Comparison of ENCODE assay signal across 28 cellular contexts in genomic region chr20:45796336-45797070, GRCh38. TPM values are rescaled to one million over a fixed set of nuclear protein-coding genes. Genes with fewer than 3 reads are reported as not detected.
"Had no signal": no experiment of that assay in that cellular context is flagged by ENCODE, and none has a peak within 500 bp of the region (broad histone marks: within the 10 kb centered on the region; RNA-seq: fewer than 3 reads in every experiment).

No MANE protein-coding gene starts in this region.

- H3K9me3 Mint-ChIP-seq: activated naive CD4-positive, alpha-beta T cell treated with anti-CD3 and anti-CD28 coated beads, Interleukin-2, amount 10 ng/mL, durations not matched to agents 7 days and 5 days; activated naive CD8-positive, alpha-beta T cell treated with anti-CD3 and anti-CD28 coated beads, Interleukin-2, amount 10 ng/mL, durations not matched to agents 7 days and 5 days; naive thymus-derived CD8-positive, alpha-beta T cell; neural crest cell; stimulated activated naive CD8-positive, alpha-beta T cell treated with anti-CD3 and anti-CD28 coated beads, Interleukin-15, Interleukin-2, amounts not matched to agents 100 ng/mL and 50 ng/mL, for 24 hours; T-cell had no signal

- H3K27ac Mint-ChIP-seq: activated naive CD4-positive, alpha-beta T cell treated with anti-CD3 and anti-CD28 coated beads, Interleukin-2, amount 10 ng/mL, durations not matched to agents 7 days and 5 days; activated naive CD8-positive, alpha-beta T cell treated with anti-CD3 and anti-CD28 coated beads, Interleukin-2, amount 10 ng/mL, durations not matched to agents 7 days and 5 days; stimulated activated naive CD8-positive, alpha-beta T cell treated with anti-CD3 and anti-CD28 coated beads, Interleukin-15, Interleukin-2, amounts not matched to agents 100 ng/mL and 50 ng/mL, for 24 hours had no signal

- H3K27me3 ChIP-seq: ascending aorta, heart right ventricle, pancreas had no signal

- H3K9me3 ChIP-seq: ascending aorta, heart right ventricle, pancreas, prostate gland, thoracic aorta had no signal

- H3K4me3 ChIP-seq: ascending aorta, heart right ventricle, pancreas, prostate gland, skin epidermis, thoracic aorta had no signal

- ATAC-seq: esophagus mucosa; naive thymus-derived CD8-positive, alpha-beta T cell; pancreas; T-cell had no signal

- DNase-seq: activated CD4-positive, alpha-beta T cell treated with anti-CD3 and anti-CD28 coated beads for 4 hours; activated CD4-positive, alpha-beta T cell treated with anti-CD3 and anti-CD28 coated beads, Interleukin-2, amount 50 U/mL, for 48 hours; activated CD8-positive, alpha-beta memory T cell treated with anti-CD3 and anti-CD28 coated beads for 24 hours; activated gamma-delta T cell; activated naive CD4-positive, alpha-beta T cell treated with anti-CD3 and anti-CD28 coated beads, Interleukin-2, amount 10 ng/mL, durations not matched to agents 7 days and 5 days; activated naive CD8-positive, alpha-beta T cell treated with anti-CD3 and anti-CD28 coated beads, Interleukin-2, amount 10 ng/mL, durations not matched to agents 7 days and 5 days; central memory CD4-positive, alpha-beta T cell; foreskin fibroblast; heart right ventricle; kidney glomerular epithelial cell; mammary epithelial cell; naive thymus-derived CD8-positive, alpha-beta T cell; nucleus accumbens; pancreas; stimulated activated CD4-positive, alpha-beta T cell treated with anti-CD3 and anti-CD28 coated beads, Interleukin-12 subunit alpha, Interleukin-12 subunit beta, amount 100 ng/mL, for 4 hours; stimulated activated CD4-positive, alpha-beta T cell treated with anti-CD3 and anti-CD28 coated beads, Interleukin-4, amount 100 ng/mL, for 1 hour; T-cell; trophoblast cell had no signal

- H3K27me3 Mint-ChIP-seq: activated naive CD8-positive, alpha-beta T cell treated with anti-CD3 and anti-CD28 coated beads, Interleukin-2, amount 10 ng/mL, durations not matched to agents 7 days and 5 days; stimulated activated naive CD8-positive, alpha-beta T cell treated with anti-CD3 and anti-CD28 coated beads, Interleukin-15, Interleukin-2, amounts not matched to agents 100 ng/mL and 50 ng/mL, for 24 hours; T-cell had no signal

- H3K4me1 ChIP-seq: prostate gland had no signal

- H3K4me3 Mint-ChIP-seq: activated naive CD4-positive, alpha-beta T cell treated with anti-CD3 and anti-CD28 coated beads, Interleukin-2, amount 10 ng/mL, durations not matched to agents 7 days and 5 days; activated naive CD8-positive, alpha-beta T cell treated with anti-CD3 and anti-CD28 coated beads, Interleukin-2, amount 10 ng/mL, durations not matched to agents 7 days and 5 days; naive thymus-derived CD8-positive, alpha-beta T cell; stimulated activated naive CD8-positive, alpha-beta T cell treated with anti-CD3 and anti-CD28 coated beads, Interleukin-15, Interleukin-2, amounts not matched to agents 100 ng/mL and 50 ng/mL, for 24 hours had no signal

- H3K27ac ChIP-seq: ascending aorta, pancreas, prostate gland, skin epidermis, thoracic aorta, VCaP had no signal

RNA-seq across cellular contexts. Expression of gene WFDC3, which starts 4.8 kb away (rescaled TPM):
- total RNA-seq: activated naive CD8-positive, alpha-beta T cell treated with anti-CD3 and anti-CD28 coated beads, Interleukin-2, amount 10 ng/mL, durations not matched to agents 7 days and 5 days; ascending aorta; esophagus mucosa; liver; naive thymus-derived CD8-positive, alpha-beta T cell; neural crest cell; subcutaneous adipose tissue; T-cell; thoracic aorta had no signal

RNA-seq across cellular contexts. Expression of gene UBE2C, which starts 15.9 kb away (rescaled TPM):
- total RNA-seq: ascending aorta, thoracic aorta had no signal
- polyA plus RNA-seq: naive thymus-derived CD8-positive, alpha-beta T cell had no signal

RNA-seq across cellular contexts. Expression of gene TNNC2, which starts 30.6 kb away (rescaled TPM):
- total RNA-seq: activated naive CD8-positive, alpha-beta T cell treated with anti-CD3 and anti-CD28 coated beads, Interleukin-2, amount 10 ng/mL, durations not matched to agents 7 days and 5 days; ascending aorta; esophagus mucosa; mammary epithelial cell; neural crest cell; pancreas; thoracic aorta had no signal
